Comparison of ENCODE assay signal across 3 cellular contexts in genomic region chr19:46040125-46040524, GRCh38. TPM values are rescaled to one million over a fixed set of nuclear protein-coding genes. Genes with fewer than 3 reads are reported as not detected.
"Had no signal": no experiment of that assay in that cellular context is flagged by ENCODE, and none has a peak within 500 bp of the region (broad histone marks: within the 10 kb centered on the region; RNA-seq: fewer than 3 reads in every experiment).

No MANE protein-coding gene starts in this region.

- H3K4me3 ChIP-seq: GM12878 had no signal

- DNase-seq: GDM1, GF-D8 had no signal

- ATAC-seq: GM12878 had no signal

RNA-seq across cellular contexts. Expression of gene IGFL4, which starts 0.7 kb away (rescaled TPM):
- total RNA-seq: GM12878 had no signal
- polyA plus RNA-seq: GM12878 had no signal

RNA-seq across cellular contexts. Expression of gene PGLYRP1, which starts 17.3 kb away (rescaled TPM):
- total RNA-seq: GM12878 had no signal
